Comparison of ENCODE assay signal across 8 cellular contexts in genomic region chr18:3250237-3251107, GRCh38. TPM values are rescaled to one million over a fixed set of nuclear protein-coding genes. Genes with fewer than 3 reads are reported as not detected.
DNase-seq lines count a peak whose midpoint lies in the region; TF ChIP-seq lines count a peak whose summit lies in the region.

No MANE protein-coding gene starts in this region.

- no peaks in the 10 kb centered on the region for H3K27me3 ChIP-seq in BLaER1
- H3K27me3 ChIP-seq in breast epithelium: no peaks in the 10 kb centered on the region

- peaks cover 47% of the 10 kb centered on the region for H4K20me1 ChIP-seq in BLaER1

- peak overlapping the region; percentile 89 for H3K4me2 ChIP-seq in BLaER1

- no peak for TF ChIP-seq POLR2A in breast epithelium (IDR thresholded peaks at IDR 0.05)

- in situ Hi-C loops in GM13976 (cut with MboI; ENCODE audit: low sequenced_read_pairs, unreplicated experiment): no loop called here

- H3K9me3 ChIP-seq in BLaER1: no peaks in the 10 kb centered on the region
- no peaks in the 10 kb centered on the region for H3K9me3 ChIP-seq in breast epithelium

- no peak for TF ChIP-seq CTCF in breast epithelium (IDR thresholded peaks at IDR 0.05)
- no peak for TF ChIP-seq CTCF in GM13976 (IDR thresholded peaks at IDR 0.05; ENCODE audit: borderline replicate concordance, control extremely low read depth, extremely low read depth, insufficient read depth, missing control alignments)

- H3K4me3 ChIP-seq in BLaER1: peak overlapping the region; percentile 87
- peak overlapping the region in 2 of 3 donors; percentile 9 to 46 for H3K4me3 ChIP-seq in breast epithelium

- H3K4me1 ChIP-seq in BLaER1 (peaks cover 58% of the 10 kb centered on the region), breast epithelium (peaks cover 4 to 5% of the 10 kb centered on the region in 2 donors)

- peaks cover 30% of the 10 kb centered on the region for H3K36me3 ChIP-seq in BLaER1
- peaks cover 4% of the 10 kb centered on the region for H3K36me3 ChIP-seq in breast epithelium

- intact Hi-C loops in breast epithelium (cut with DNase I; ENCODE audit: low total_unique reads): no loop called here

- DNase-seq in LHCN-M2 (ENCODE audit: low read depth) (peak; percentile 79), breast epithelium (ENCODE audit: low spot score in 2 of 2) (no peak), myocyte (ENCODE audit: low read depth) (peak; percentile 74), HPDE6-E6E7 (ENCODE audit: extremely low spot score) (no peak), NCI-H2107 treated with DMSO at 0.1 percent for 48 hours (lab: John Stamatoyannopoulos, UW; ENCODE audit: unreplicated experiment) (no peak), GM13976 (ENCODE audit: low spot score) (no peak), GOT3 (lab: John Stamatoyannopoulos, UW) (no peak)

- H3K9ac ChIP-seq in BLaER1: peak overlapping the region; percentile 97

- H3K27ac ChIP-seq in BLaER1 (peak overlapping the region; percentile 99), breast epithelium (peak overlapping the region; percentile 80 to 100)

RNA-seq across cellular contexts. Expression of gene MYL12A, which starts 2.9 kb away (rescaled TPM):
- total RNA-seq in LHCN-M2 (2014; rRNA removed) (648 and 690 TPM in 2 replicates), breast epithelium (100 to 1,000 TPM; 403 to 495 (median 444) TPM), myocyte (680 and 760 TPM in 2 replicates)
- 931 TPM for polyA plus RNA-seq in LHCN-M2 (2012)
- 776 TPM for polyA plus RNA-seq in myocyte (2012)

RNA-seq across cellular contexts. Expression of gene MYL12B, which starts 11.5 kb away (rescaled TPM):
- total RNA-seq in LHCN-M2 (2014; rRNA removed): 378 and 399 TPM in 2 replicates
- 781 TPM for polyA plus RNA-seq in LHCN-M2 (2012)
- total RNA-seq in breast epithelium: 100 to 1,000 TPM; 305 to 371 (median 335) TPM
- total RNA-seq in myocyte: 284 and 330 TPM in 2 replicates
- 624 TPM for polyA plus RNA-seq in myocyte (2012)

RNA-seq across cellular contexts. Expression of gene MYOM1, which starts 30.7 kb away (rescaled TPM):
- total RNA-seq in LHCN-M2 (2014; rRNA removed): under 0.01 and 0.06 TPM in 2 replicates
- 0.23 TPM for polyA plus RNA-seq in LHCN-M2 (2012)
- total RNA-seq in breast epithelium: 1 to 10 TPM; 3.1 to 6.9 (median 5.9) TPM
- total RNA-seq in myocyte: 39.9 and 120 TPM in 2 replicates
- 22.3 TPM for polyA plus RNA-seq in myocyte (2012)

Comparison
In these comparisons a context has a peak if more than half of its experiments do, and no peak if none do; other contexts are left out.
1. DNase-seq: peak in LHCN-M2 (single experiment) and myocyte (single experiment); none in breast epithelium (0 of 2), HPDE6-E6E7 (single experiment), NCI-H2107 treated with DMSO at 0.1 percent for 48 hours (single experiment), GM13976 (single experiment) and GOT3 (single experiment).